Comparison of ENCODE assay signal across 1 cellular context in genomic region chr1:62746086-62746808, GRCh38.
TF ChIP-seq lines count a peak whose summit lies in the region.

No MANE protein-coding gene starts in this region.

TF ChIP-seq in K562, 482 proteins besides CTCF, POLR2A, EP300 and RAD21 (continued from another document):
- TF ChIP-seq ZNF592 (IDR thresholded peaks at IDR 0.05) = no peak
- TF ChIP-seq DEAF1 (CRISPR knock-in tag; IDR thresholded peaks at IDR 0.05) = peak; percentile 79
- no peak for TF ChIP-seq ZNF347 (CRISPR knock-in tag; IDR thresholded peaks at IDR 0.05; ENCODE audit: low read depth)
- TF ChIP-seq ID3 (CRISPR knock-in tag; IDR thresholded peaks at IDR 0.05) = no peak
- TF ChIP-seq ID3 (tag; IDR thresholded peaks at IDR 0.05) = no peak
- TF ChIP-seq ARID3A (IDR thresholded peaks at IDR 0.05; ENCODE audit: borderline replicate concordance, low read depth, low read length) = 0 out of 2 replicates have a peak, but pooled peaks have one; percentile 26
- TF ChIP-seq HBP1 (CRISPR knock-in tag; IDR thresholded peaks at IDR 0.05) = no peak
- peak; percentile 67 for TF ChIP-seq SMC3 (conservative IDR thresholded peaks at IDR 0.05; ENCODE audit: insufficient read depth, low read depth, low read length)
- peak; percentile 86 for TF ChIP-seq ZNF316 (IDR thresholded peaks at IDR 0.05)
- TF ChIP-seq MAFG (tag; conservative IDR thresholded peaks at IDR 0.05) = peak; percentile 55
- TF ChIP-seq COPS2 (conservative IDR thresholded peaks at IDR 0.05) = no peak
- TF ChIP-seq C11orf30 (IDR thresholded peaks at IDR 0.05; ENCODE audit: low read depth) = peak; percentile 80
